Comparison of ENCODE assay signal across 22 cellular contexts in genomic region chr10:6386960-6387359, GRCh38.
"Had no signal": no experiment of that assay in that cellular context is flagged by ENCODE, and none has a peak within 500 bp of the region (broad histone marks: within the 10 kb centered on the region; RNA-seq: fewer than 3 reads in every experiment).

No MANE protein-coding gene starts in this region.

- H3K9ac ChIP-seq: neural progenitor cell had no signal

- H3K36me3 ChIP-seq: esophagus muscularis mucosa, gastroesophageal sphincter, heart left ventricle, neural progenitor cell, prostate gland, right atrium auricular region, tibial artery, upper lobe of left lung, uterus had no signal

- H3K4me3 ChIP-seq: esophagus muscularis mucosa, gastroesophageal sphincter, heart left ventricle, hepatocyte, lung, neural progenitor cell, prostate gland, right atrium auricular region, skin epidermis, spleen, testis, tibial artery, upper lobe of left lung, uterus had no signal

- H3K27me3 ChIP-seq: esophagus muscularis mucosa, foreskin keratinocyte, gastroesophageal sphincter, heart left ventricle, hepatocyte, neural progenitor cell, right atrium auricular region, spleen, testis, tibial artery, upper lobe of left lung, uterus had no signal

- H3K79me2 ChIP-seq: hepatocyte had no signal

- H2AFZ ChIP-seq: hepatocyte, neural progenitor cell had no signal

- H3K4me1 ChIP-seq: foreskin keratinocyte, neural progenitor cell, prostate gland, testis, uterus had no signal

- H3K4me2 ChIP-seq: hepatocyte, neural progenitor cell had no signal

- FAIRE-seq: kidney had no signal

- H3K9me3 ChIP-seq: prostate gland, testis, uterus had no signal

- DNase-seq: effector CD8-positive, alpha-beta T cell; endodermal cell; foreskin keratinocyte; kidney; stimulated activated CD4-positive, alpha-beta T cell treated with anti-CD3 and anti-CD28 coated beads, Interleukin-4, amount 100 ng/mL, for 4 hours; stimulated activated naive CD8-positive, alpha-beta T cell treated with anti-CD3 and anti-CD28 coated beads, Interleukin-15, Interleukin-2, amounts not matched to agents 100 U/mL and 50 U/mL, for 24 hours; testis; tibial artery; uterus had no signal

- ATAC-seq: foreskin keratinocyte; stimulated activated memory B cell treated with anti-CD40 and anti-IgM and Interleukin-4, amounts not matched to agents 10 μg/mL and 1 μg/mL and 100 μg/mL, for 72 hours; stimulated activated naive CD8-positive, alpha-beta T cell treated with anti-CD3 and anti-CD28 coated beads, Interleukin-15, Interleukin-2, amounts not matched to agents 100 U/mL and 50 U/mL, for 24 hours had no signal

- H3K27ac ChIP-seq: epithelial cell of prostate, esophagus muscularis mucosa, foreskin keratinocyte, gastroesophageal sphincter, heart left ventricle, hepatocyte, neural progenitor cell, prostate gland, right atrium auricular region, skin epidermis, testis, tibial artery, uterus had no signal
